Comparison of ENCODE assay signal across 21 cellular contexts in genomic region chr2:113996826-113997599, GRCh38.
DNase-seq lines count a peak whose midpoint lies in the region; ATAC-seq and TF ChIP-seq lines count a peak whose summit lies in the region.
"Had no signal": no experiment of that assay in that cellular context is flagged by ENCODE, and none has a peak within 500 bp of the region (broad histone marks: within the 10 kb centered on the region; RNA-seq: fewer than 3 reads in every experiment).

No MANE protein-coding gene starts in this region.

- H3K36me3 ChIP-seq in OCI-LY7 (ENCODE audit: insufficient read depth, low read length) (no peaks in the 10 kb centered on the region), ovary (no peaks in the 10 kb centered on the region), tibial artery (no peaks in the 10 kb centered on the region)
- H3K36me3 ChIP-seq: BE2C, SJSA1 had no signal

- 68 to 78% (median 76%) methylated on average over 4 of the region's 4 CpGs for WGBS in ovary, 3 donors

- H3K9me2 ChIP-seq in OCI-LY7 (ENCODE audit: insufficient read depth, low read length), result no peaks in the 10 kb centered on the region

- BruUV-seq in OCI-LY7 (replicated peaks; lab: Mats Ljungman, UMichigan), result no TSS peak

- no peaks in the 10 kb centered on the region for H3K4me1 ChIP-seq in OCI-LY7 (ENCODE audit: insufficient read depth, low read length, poor library complexity, severe bottlenecking)
- H3K4me1 ChIP-seq in ovary (ENCODE audit: insufficient read depth), result no peaks in the 10 kb centered on the region
- H3K4me1 ChIP-seq in tibial artery, result no peaks in the 10 kb centered on the region
- H3K4me1 ChIP-seq: BE2C, SJSA1 had no signal

- TF ChIP-seq EP300 in ovary (IDR thresholded peaks at IDR 0.05), result no peak

- no peak; the same call in 1 of the 2 replicates for TF ChIP-seq CTCF in HFFc6 (IDR thresholded peaks at IDR 0.05)
- peak; percentile 57 for TF ChIP-seq CTCF in OCI-LY7 (conservative IDR thresholded peaks at IDR 0.05; ENCODE audit: low read length)
- no peak for TF ChIP-seq CTCF in osteocyte (IDR thresholded peaks at IDR 0.05)
- TF ChIP-seq CTCF in ovary (IDR thresholded peaks at IDR 0.05), result no peak
- no peak for TF ChIP-seq CTCF in tibial artery (IDR thresholded peaks at IDR 0.05)

- H3K36me3 Mint-ChIP-seq in HFFc6 (ENCODE audit: low read depth) (no peaks in the 10 kb centered on the region), osteocyte (ENCODE audit: unreplicated experiment) (peaks cover 2% of the 10 kb centered on the region)
- H3K36me3 Mint-ChIP-seq: CD8-positive, alpha-beta T cell had no signal

- no peak overlapping the region for H3K4me2 ChIP-seq in OCI-LY7 (ENCODE audit: low read length)

- no peak overlapping the region for H3K4me3 ChIP-seq in OCI-LY7 (ENCODE audit: low read depth, low read length, poor library complexity, severe bottlenecking)
- no peak overlapping the region for H3K4me3 ChIP-seq in ovary
- no peak overlapping the region for H3K4me3 ChIP-seq in tibial artery
- H3K4me3 ChIP-seq: SJSA1 had no signal

- H4K20me1 ChIP-seq in OCI-LY7 (ENCODE audit: insufficient read depth, low read length), result no peaks in the 10 kb centered on the region

- H3K9me3 ChIP-seq in OCI-LY7 (ENCODE audit: low read length) (no peaks in the 10 kb centered on the region), ovary (no peaks in the 10 kb centered on the region), tibial artery (no peaks in the 10 kb centered on the region)
- H3K9me3 ChIP-seq: BE2C, SJSA1 had no signal

- no peaks in the 10 kb centered on the region for H3K79me2 ChIP-seq in OCI-LY7 (ENCODE audit: insufficient read depth, low read depth, low read length)

- H3K27ac ChIP-seq in OCI-LY7 (ENCODE audit: low read depth, low read length, poor library complexity, severe bottlenecking), result no peak overlapping the region
- no peak overlapping the region for H3K27ac ChIP-seq in ovary
- H3K27ac ChIP-seq in tibial artery, result no peak overlapping the region
- H3K27ac ChIP-seq: SJSA1 had no signal

- no peaks in the 10 kb centered on the region for H3K9me3 Mint-ChIP-seq in HFFc6
- no peaks in the 10 kb centered on the region for H3K9me3 Mint-ChIP-seq in osteocyte (ENCODE audit: unreplicated experiment)
- H3K9me3 Mint-ChIP-seq: CD8-positive, alpha-beta T cell had no signal

- no peak for TF ChIP-seq POLR2A in ovary (IDR thresholded peaks at IDR 0.05)

- H2AFZ ChIP-seq in OCI-LY7 (ENCODE audit: low read length), result no peak overlapping the region

- H3K27me3 ChIP-seq in ovary (no peaks in the 10 kb centered on the region), tibial artery (no peaks in the 10 kb centered on the region)
- H3K27me3 ChIP-seq: BE2C had no signal

- H3K27ac Mint-ChIP-seq in HFFc6 (peak overlapping the region; percentile 39; the same call in 1 of the 2 replicates), osteocyte (ENCODE audit: unreplicated experiment) (no peak overlapping the region)
- H3K27ac Mint-ChIP-seq: CD8-positive, alpha-beta T cell had no signal

- no peak for ATAC-seq in GM21786 (IDR thresholded peaks at IDR 0.05; ENCODE audit: unreplicated experiment)
- ATAC-seq: CD8-positive, alpha-beta T cell; PC-3 had no signal

- H3K27me3 Mint-ChIP-seq in HFFc6 (ENCODE audit: insufficient read depth) (peaks cover 7% of the 10 kb centered on the region), osteocyte (ENCODE audit: unreplicated experiment) (no peaks in the 10 kb centered on the region)

- DNase-seq in HFFc6 (no peak), OCI-LY7 (ENCODE audit: low spot score) (peak; percentile 19), amniotic epithelial cell (ENCODE audit: low read depth) (peak; percentile 19), osteocyte (ENCODE audit: extremely low spot score, unreplicated experiment) (peak; percentile 69), NCI-H2081 treated with DMSO at 0.1 percent for 48 hours (lab: John Stamatoyannopoulos, UW) (no peak), ovary (no peak), tibial artery (no peak)
- DNase-seq: BE2C; CD8-positive, alpha-beta T cell; DMS79; Kasumi-1; MM.1S; NCI-H1105; NCI-H1694 treated with DMSO at 0.1 percent for 48 hours; NCI-H345; NCI-H69; NK-92 treated with Interleukin-12 subunit alpha and Interleukin-12 subunit beta, amount 100 ng/mL, for 24 hours; PC-3; T-helper 1 cell had no signal

- POLR2A ChIA-PET in OCI-LY7 (lab: Charles Lee), result no interaction called here

- H3K4me1 Mint-ChIP-seq in HFFc6 (ENCODE audit: low read depth) (no peaks in the 10 kb centered on the region), osteocyte (ENCODE audit: unreplicated experiment) (no peaks in the 10 kb centered on the region)

- intact Hi-C loops in OCI-LY7 (cut with micrococcal nuclease; ENCODE audit: unreplicated experiment) (no loop called here), ovary (cut with DNase I) (no loop called here), tibial artery (cut with DNase I; ENCODE audit: low total_unique reads) (no loop called here)

- H3K4me3 Mint-ChIP-seq in HFFc6 (no peak overlapping the region), osteocyte (ENCODE audit: unreplicated experiment) (no peak overlapping the region)
- H3K4me3 Mint-ChIP-seq: CD8-positive, alpha-beta T cell had no signal

- CTCF ChIA-PET in OCI-LY7 (lab: Charles Lee; ENCODE audit: unreplicated experiment), result no interaction called here

Comparison
In these comparisons a context has a peak if more than half of its experiments do, and no peak if none do; other contexts are left out.
1. DNase-seq: peak in OCI-LY7 (single experiment), amniotic epithelial cell (single experiment) and osteocyte (single experiment); none in HFFc6 (single experiment), NCI-H2081 treated with DMSO at 0.1 percent for 48 hours (single experiment), ovary (0 of 5) and tibial artery (0 of 2).